8 cellular contexts compared by ENCODE assay signal in genomic region chr10:101780187-101780817, GRCh38. TPM values are rescaled to one million over a fixed set of nuclear protein-coding genes. Genes with fewer than 3 reads are reported as not detected.
A peak's percentile ranks its signal among the peaks of the same experiment; 100 is the strongest.
DNase-seq lines count a peak whose midpoint lies in the region; ATAC-seq, FAIRE-seq and TF ChIP-seq lines count a peak whose summit lies in the region.

No MANE protein-coding gene starts in this region.

- peaks cover 3% of the 10 kb centered on the region; the same call in 1 of the 2 replicates for H4K20me1 ChIP-seq in HCT116 (ENCODE audit: insufficient read depth)

- H3K4me3 ChIP-seq in AG04449 (ENCODE audit: low read depth, low read length) (peak overlapping the region; percentile 36), HCT116 (replicated peaks in 1 of 2; ENCODE audit: low read depth in 1 of 2, low read length in 2 of 2) (peak overlapping the region in 1 of 2 experiments; percentile 32; a peak in 1 of 4 replicates), cardiac fibroblast (replicated peaks in 1 of 2; ENCODE audit: low read depth in 2 of 2, low read length in 2 of 2) (peak overlapping the region; percentile 8), mucosa of rectum (ENCODE audit: low read length in 2 of 2) (peak overlapping the region; percentile 71 to 76)

- RAD21 ChIA-PET in HCT116 (lab: Charles Lee; ENCODE audit: low non-redundant PET in 1 of 2, low total read pairs in 2 of 2, uncharacterized antibody in 2 of 2, unreplicated experiment in 2 of 2): interaction anchor here (0.6 to 2.3 kb wide), 5 partner anchors 10 to 566 kb away, joined by 3 to 21 read pairs (median 8); no protein-coding TSS in a partner anchor

- DNase-seq in AG04449 (ENCODE audit: low read depth, low spot score) (no peak), HCT116 (ENCODE audit: low read depth, low spot score) (no peak), cardiac fibroblast (ENCODE audit: low read depth in 2 of 2) (no peak), urothelium cell line (ENCODE audit: low spot score) (no peak), G401 (ENCODE audit: low spot score) (no peak), H4 (ENCODE audit: low spot score) (no peak), NCI-H748 (lab: John Stamatoyannopoulos, UW; ENCODE audit: unreplicated experiment) (no peak)

- POLR2A ChIA-PET in AG04449 (lab: Yijun Ruan, JAX): no interaction called here
- POLR2A ChIA-PET in HCT116 (lab: Charles Lee): interaction anchor here (1.6 kb wide), 1 partner anchor 178 kb away, joined by 10 read pairs; no protein-coding TSS in a partner anchor

- intact Hi-C loops in HCT116 (cut with micrococcal nuclease): loop anchor here (2.0 to 5.0 kb wide), 4 partner anchors 37 to 292 kb away; partner anchors contain the start of genes DPCD, OGA and POLL

- TF ChIP-seq RAD21 in HCT116 (IDR thresholded peaks at IDR 0.05; ENCODE audit: low read depth): no peak

- H3K27ac ChIP-seq in HCT116 (ENCODE audit: low read depth, low read length) (peak overlapping the region; percentile 66), mucosa of rectum (ENCODE audit: low read depth in 2 of 2, low read length in 2 of 2) (no peak overlapping the region)

- H3K4me1 ChIP-seq in HCT116 (ENCODE audit: control insufficient read depth in 1 of 2, insufficient read depth in 2 of 2, low read length in 2 of 2) (peaks cover 19 to 45% of the 10 kb centered on the region in 2 experiments), mucosa of rectum (ENCODE audit: control insufficient read depth in 2 of 2, insufficient read depth in 2 of 2, low read length in 2 of 2) (peaks cover 36 to 50% of the 10 kb centered on the region in 2 donors)

- H2AFZ ChIP-seq in HCT116 (ENCODE audit: low read depth, low read length, poor library complexity, severe bottlenecking): no peak overlapping the region

- CTCF ChIA-PET in AG04449 (lab: Yijun Ruan, JAX) (interaction anchor here (0.6 to 9.3 kb wide), 37 partner anchors 7 to 632 kb away, joined by 3 to 265 read pairs (median 8); no protein-coding TSS in a partner anchor), HCT116 (lab: Charles Lee) (interaction anchor here (0.6 to 5.8 kb wide), 13 partner anchors 8 to 566 kb away, joined by 3 to 220 read pairs (median 7); partner anchors contain the start of gene FBXW4)

- no peak for FAIRE-seq in urothelium cell line (lab: Jason Lieb, UNC)

- H3K79me2 ChIP-seq in HCT116 (ENCODE audit: insufficient read depth, low read length): peaks cover 44% of the 10 kb centered on the region

- H3K4me2 ChIP-seq in HCT116 (ENCODE audit: low read length): peak overlapping the region; percentile 94

- ATAC-seq in HCT116: no peak

- TF ChIP-seq POLR2A in HCT116 (IDR thresholded peaks at IDR 0.05; ENCODE audit: borderline replicate concordance, extremely low read depth, insufficient read depth, insufficient read length): no peak

- H3K9me3 ChIP-seq in HCT116 (ENCODE audit: control insufficient read depth in 1 of 2, insufficient read depth in 1 of 2, low read depth in 1 of 2, low read length in 2 of 2) (no peaks in the 10 kb centered on the region), mucosa of rectum (ENCODE audit: control insufficient read depth in 2 of 2, low read length in 2 of 2) (no peaks in the 10 kb centered on the region)

- H3K9me2 ChIP-seq in HCT116 (ENCODE audit: insufficient read depth): no peaks in the 10 kb centered on the region

- H3K9ac ChIP-seq in HCT116 (ENCODE audit: low read length): peak overlapping the region; percentile 23
- H3K9ac ChIP-seq in mucosa of rectum (ENCODE audit: low read depth in 1 of 2, low read length in 2 of 2): peak overlapping the region; percentile 14 to 29

- peaks cover 1 to 28% of the 10 kb centered on the region in 2 experiments; a peak in 2 of 4 replicates for H3K36me3 ChIP-seq in HCT116 (ENCODE audit: control insufficient read depth in 1 of 2, insufficient read depth in 2 of 2, low read length in 2 of 2)
- H3K36me3 ChIP-seq in mucosa of rectum (ENCODE audit: control insufficient read depth in 2 of 2, insufficient read depth in 2 of 2, low read length in 2 of 2): peaks cover 0 to 7% of the 10 kb centered on the region in 2 donors

- H3K27me3 ChIP-seq in HCT116 (ENCODE audit: insufficient read depth, low read length) (no peaks in the 10 kb centered on the region), mucosa of rectum (ENCODE audit: control insufficient read depth in 2 of 2, insufficient read depth in 2 of 2, low read length in 2 of 2) (peaks cover 9 to 16% of the 10 kb centered on the region in 2 donors)

- no TSS peak for BruUV-seq in HCT116 (replicated peaks; lab: Mats Ljungman, UMichigan)

- in situ Hi-C loops in G401 (cut with HindIII; ENCODE audit: low sequenced_read_pairs): no loop called here

- TF ChIP-seq CTCF in AG04449 (IDR thresholded peaks at IDR 0.05; ENCODE audit: insufficient read depth, low read length, missing control alignments): no peak
- TF ChIP-seq CTCF in HCT116 (IDR thresholded peaks at IDR 0.05 in 2 of 3, conservative IDR thresholded peaks at IDR 0.05 in 1 of 3; ENCODE audit: borderline replicate concordance in 1 of 3, insufficient read depth in 1 of 3, low read depth in 2 of 3, low read length in 2 of 3): peak in 1 of 3 experiments; percentile 28; a peak in 1 of 6 replicates
- TF ChIP-seq CTCF in cardiac fibroblast (IDR thresholded peaks at IDR 0.05; ENCODE audit: low read depth, low read length): no peak

TF ChIP-seq in HCT116, 20 proteins besides CTCF, POLR2A, EP300 and RAD21:
- TF ChIP-seq CEBPB (IDR thresholded peaks at IDR 0.05; ENCODE audit: low read depth): no peak
- TF ChIP-seq POLR2AphosphoS5 (IDR thresholded peaks at IDR 0.05; ENCODE audit: low read depth, low read length): no peak; the same call in 1 of the 2 replicates

RNA-seq across cellular contexts. Expression of gene NPM3, which starts 2.9 kb away (rescaled TPM):
- total RNA-seq in HCT116 (2021; ENCODE audit: unreplicated experiment): 267 TPM
- polyA plus RNA-seq in HCT116 (2012): 244 and 258 TPM in 2 replicates
- 235 and 256 TPM in 2 replicates for total RNA-seq in G401 (2014; rRNA removed; shearing (Covaris generic))
- total RNA-seq in H4 (2014; rRNA removed; shearing (Covaris generic)): 98.0 and 99.4 TPM in 2 replicates

RNA-seq across cellular contexts. Expression of gene FGF8, which starts 4.4 kb away (rescaled TPM):
- 2.7 TPM for total RNA-seq in HCT116 (2021; ENCODE audit: unreplicated experiment)
- 1.6 and 1.9 TPM in 2 replicates for polyA plus RNA-seq in HCT116 (2012)
- 7.4 and 14.8 TPM in 2 replicates for total RNA-seq in G401 (2014; rRNA removed; shearing (Covaris generic))
- total RNA-seq in H4 (2014; rRNA removed; shearing (Covaris generic)): not detected in 2 replicates

RNA-seq across cellular contexts. Expression of gene OGA, which starts 37.9 kb away (rescaled TPM):
- 127 TPM for total RNA-seq in HCT116 (2021; ENCODE audit: unreplicated experiment)
- polyA plus RNA-seq in HCT116 (2012): 62.7 and 71.3 TPM in 2 replicates
- 56.1 and 67.4 TPM in 2 replicates for total RNA-seq in G401 (2014; rRNA removed; shearing (Covaris generic))
- 42.8 and 45.3 TPM in 2 replicates for total RNA-seq in H4 (2014; rRNA removed; shearing (Covaris generic))
